ENCODE assay signal across 7 cellular contexts in the genomic region with DNA sequence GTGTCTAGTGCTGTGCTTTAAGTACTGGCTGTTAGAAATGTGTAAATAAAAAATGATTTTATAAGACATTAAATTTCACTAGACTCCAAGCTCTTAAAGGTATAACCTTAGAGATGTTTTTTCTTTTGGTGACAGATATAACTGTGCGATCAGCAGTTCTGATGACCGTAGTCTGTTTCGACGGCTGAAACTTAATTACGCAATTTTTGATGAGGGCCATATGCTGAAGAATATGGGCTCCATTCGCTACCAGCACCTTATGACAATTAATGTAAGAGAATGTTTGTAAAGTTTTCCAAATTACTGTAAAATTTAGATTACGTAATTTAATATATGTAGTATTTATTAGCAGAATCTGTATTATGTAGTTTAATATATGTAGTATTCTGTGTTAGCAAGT.
"Had no signal": no experiment of that assay in that cellular context is flagged by ENCODE, and none has a peak within 500 bp of the region (broad histone marks: within the 10 kb centered on the region; RNA-seq: fewer than 3 reads in every experiment).

No MANE protein-coding gene starts in this region.

- H3K4me1 ChIP-seq: HAP-1 had no signal

- H3K4me2 ChIP-seq: GM23338 had no signal

- H3K4me3 ChIP-seq: GM23338, HAP-1 had no signal

- H2AFZ ChIP-seq: GM23338 had no signal

- DNase-seq: H7, HFFc6, KG1 had no signal

- ATAC-seq: GM23338, HCT116 had no signal

- H3K27ac ChIP-seq: HL-60 had no signal

- H3K9me3 ChIP-seq: HAP-1 had no signal
